In the genomic region with DNA sequence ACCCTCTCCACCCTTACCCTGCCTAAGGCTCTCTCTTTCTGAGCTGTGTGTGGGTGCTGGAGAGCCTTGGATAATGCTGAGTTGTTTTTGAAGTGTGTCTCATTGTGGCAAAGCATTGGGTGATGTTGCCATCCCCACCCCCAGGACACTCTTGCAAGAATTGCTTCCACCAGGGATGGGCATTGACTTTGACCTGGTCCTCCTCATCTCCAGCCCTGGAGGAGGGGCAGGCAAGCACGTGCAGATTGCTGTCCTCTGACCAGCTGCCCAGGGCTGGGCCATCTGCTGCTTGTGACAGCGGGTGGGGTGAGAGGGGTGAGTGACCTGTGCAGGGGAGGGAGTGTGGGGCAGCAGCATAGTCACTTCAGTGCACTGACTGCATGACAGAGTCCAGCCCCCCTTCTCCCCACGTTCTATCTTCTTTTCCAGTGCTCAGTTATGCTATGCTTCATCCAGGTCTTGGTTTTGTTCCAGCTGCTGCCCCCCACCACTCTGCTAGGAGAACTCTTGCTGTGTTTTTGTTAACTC, we compare ENCODE assay signal across 1 cellular context.
TF ChIP-seq lines count a peak whose summit lies in the region.

No MANE protein-coding gene starts in this region.

TF ChIP-seq in GM12878, 131 proteins besides CTCF, POLR2A, EP300 and RAD21 (continued from another document):
- peak in 1 of 2 experiments; percentile 66; a peak in 2 of 4 replicates for TF ChIP-seq BHLHE40 (IDR thresholded peaks at IDR 0.05; ENCODE audit: borderline replicate concordance in 1 of 2, low read depth in 2 of 2, low read length in 1 of 2)
